In the genomic region with DNA sequence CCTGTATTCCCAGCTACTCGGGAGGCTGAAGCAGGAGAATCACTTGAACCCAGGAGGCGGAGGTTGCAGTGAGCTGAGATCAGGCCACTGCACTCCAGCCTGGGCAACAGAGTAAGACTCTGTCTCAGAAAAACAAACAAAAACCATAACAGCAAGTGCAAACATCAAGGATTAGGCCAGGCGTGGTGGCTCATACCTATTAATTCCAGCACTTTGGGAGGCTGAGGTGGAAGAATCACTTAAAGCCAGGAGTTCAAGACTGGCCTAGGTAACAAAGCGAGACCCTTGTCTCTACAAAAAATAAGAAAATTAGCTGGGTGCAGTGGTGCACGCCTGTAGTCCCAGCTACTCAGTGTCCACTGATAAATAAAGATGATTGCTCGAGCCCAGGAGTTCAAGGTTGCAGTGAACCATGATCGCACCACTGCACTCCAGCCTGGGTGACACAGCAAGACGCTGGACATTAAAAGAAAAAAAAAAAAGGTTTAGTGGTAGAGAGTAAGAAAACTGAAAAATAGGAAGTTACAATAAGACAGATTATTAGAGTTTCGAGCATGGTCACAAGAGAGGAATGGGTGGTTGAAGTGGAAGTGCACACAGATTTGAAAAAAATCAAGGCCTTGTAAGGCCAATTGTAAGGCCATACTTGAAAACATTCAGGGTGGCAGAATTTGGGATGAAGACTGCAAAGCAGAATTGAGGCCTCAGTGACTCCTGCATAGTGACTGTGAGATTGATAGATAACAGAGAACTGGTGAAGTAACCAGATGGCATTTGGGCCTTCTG, we compare ENCODE assay signal across 1 cellular context.
TF ChIP-seq lines count a peak whose summit lies in the region.

No MANE protein-coding gene starts in this region.

TF ChIP-seq in HCT116, 20 proteins besides CTCF, POLR2A, EP300 and RAD21:
- no peak for TF ChIP-seq CEBPB (IDR thresholded peaks at IDR 0.05; ENCODE audit: low read depth)
- TF ChIP-seq SIN3A (IDR thresholded peaks at IDR 0.05; ENCODE audit: low read depth), result peak; percentile 4; the same call in 1 of the 2 replicates
- TF ChIP-seq EZH2phosphoT487 (IDR thresholded peaks at IDR 0.05; ENCODE audit: borderline replicate concordance), result no peak
- 0 out of 2 replicates have a peak, but pooled peaks have one; percentile 19 for TF ChIP-seq JUND (IDR thresholded peaks at IDR 0.05)
